Comparison of ENCODE assay signal across 24 cellular contexts in the genomic region with DNA sequence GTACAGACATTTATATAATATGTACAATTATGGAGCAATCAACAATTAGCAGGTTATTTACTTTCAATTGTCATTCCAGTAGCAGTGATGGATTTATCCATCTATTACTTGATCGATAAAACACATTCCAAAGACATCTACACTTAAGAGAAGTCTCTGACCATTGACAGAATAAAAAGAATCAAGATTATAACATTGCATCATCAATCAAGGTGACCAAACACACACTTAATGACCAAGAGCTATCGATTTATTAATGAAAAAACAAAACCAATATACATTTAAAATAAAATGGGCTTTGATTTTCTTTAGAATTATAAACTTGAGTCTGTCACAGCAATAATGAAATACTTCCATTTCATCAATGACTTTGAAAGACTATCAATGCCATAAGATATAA.
"Had no signal": no experiment of that assay in that cellular context is flagged by ENCODE, and none has a peak within 500 bp of the region (broad histone marks: within the 10 kb centered on the region; RNA-seq: fewer than 3 reads in every experiment).

No MANE protein-coding gene starts in this region.

- H3K4me1 ChIP-seq: esophagus squamous epithelium, gastrocnemius medialis, heart right ventricle, left lung, lower lobe of right lung had no signal

- H3K9me3 ChIP-seq: esophagus squamous epithelium, gastrocnemius medialis, heart right ventricle, left lung, lower lobe of right lung, mucosa of descending colon had no signal

- FAIRE-seq: endometrium, islet of Langerhans, keratinocyte had no signal

- H3K36me3 ChIP-seq: esophagus squamous epithelium, gastrocnemius medialis, heart right ventricle, left lung, lower lobe of right lung had no signal

- DNase-seq: dermis blood vessel endothelial cell; dorsolateral prefrontal cortex; effector CD4-positive, alpha-beta T cell; effector memory CD4-positive, alpha-beta T cell; erythroblast; esophagus squamous epithelium; foreskin melanocyte; gastrocnemius medialis; glutamatergic neuron; head of caudate nucleus; heart right ventricle; hippocampal formation; left cardiac atrium; left lung; left ventricle myocardium superior; lower lobe of right lung; mesenchymal stem cell; mucosa of descending colon; naive B cell; naive thymus-derived CD8-positive, alpha-beta T cell had no signal

- H3K4me3 ChIP-seq: coronary artery, dorsolateral prefrontal cortex, esophagus squamous epithelium, gastrocnemius medialis, heart right ventricle, left lung, lower lobe of right lung, mucosa of descending colon had no signal

- H3K27ac ChIP-seq: coronary artery, dorsolateral prefrontal cortex, esophagus squamous epithelium, gastrocnemius medialis, heart right ventricle, left lung, lower lobe of right lung had no signal

- H3K27me3 ChIP-seq: gastrocnemius medialis had no signal

- ATAC-seq: gastrocnemius medialis; heart right ventricle; left cardiac atrium; left lung; left ventricle myocardium superior; lower lobe of right lung; mucosa of descending colon; naive thymus-derived CD8-positive, alpha-beta T cell had no signal
